Comparison of ENCODE assay signal across 9 cellular contexts in genomic region chr5:150272531-150272930, GRCh38. TPM values are rescaled to one million over a fixed set of nuclear protein-coding genes. Genes with fewer than 3 reads are reported as not detected.
DNase-seq lines count a peak whose midpoint lies in the region; ATAC-seq and TF ChIP-seq lines count a peak whose summit lies in the region.
"Had no signal": no experiment of that assay in that cellular context is flagged by ENCODE, and none has a peak within 500 bp of the region (broad histone marks: within the 10 kb centered on the region; RNA-seq: fewer than 3 reads in every experiment).

No MANE protein-coding gene starts in this region.

- H3K27me3 Mint-ChIP-seq in T-helper 2 cell treated with Interferon-gamma antibody and Interleukin-4, amounts not matched to agents 5 μg/mL and 100 μg/mL, for 36 hours (ENCODE audit: low read depth): peaks cover 2% of the 10 kb centered on the region
- H3K27me3 Mint-ChIP-seq: activated naive CD4-positive, alpha-beta T cell treated with anti-CD3 and anti-CD28 coated beads, Interleukin-2, amount 50 U/mL, for 24 hours had no signal

- no peaks in the 10 kb centered on the region for H3K36me3 ChIP-seq in right atrium auricular region
- H3K36me3 ChIP-seq in OCI-LY1 (ENCODE audit: insufficient read depth, low read length): no peaks in the 10 kb centered on the region
- H3K36me3 ChIP-seq in esophagus squamous epithelium: no peaks in the 10 kb centered on the region

- no peaks in the 10 kb centered on the region for H3K4me1 Mint-ChIP-seq in T-helper 2 cell treated with Interferon-gamma antibody and Interleukin-4, amounts not matched to agents 5 μg/mL and 100 μg/mL, for 36 hours (ENCODE audit: low read depth)
- H3K4me1 Mint-ChIP-seq: activated naive CD4-positive, alpha-beta T cell treated with anti-CD3 and anti-CD28 coated beads, Interleukin-2, amount 50 U/mL, for 24 hours had no signal

- TF ChIP-seq CTCF in right atrium auricular region (IDR thresholded peaks at IDR 0.05): no peak
- peak; percentile 28; the same call in 1 of the 2 replicates for TF ChIP-seq CTCF in OCI-LY1 (IDR thresholded peaks at IDR 0.05; ENCODE audit: low read length)
- TF ChIP-seq CTCF in esophagus squamous epithelium (IDR thresholded peaks at IDR 0.05): peak in 5 of 6 experiments; percentile 6 to 53 (median 20)

- H4K20me1 ChIP-seq in OCI-LY1 (ENCODE audit: insufficient read depth, low read length): no peaks in the 10 kb centered on the region

- H3K4me3 ChIP-seq in right atrium auricular region (no peak overlapping the region), OCI-LY1 (ENCODE audit: low read depth, low read length, poor library complexity, severe bottlenecking) (no peak overlapping the region), esophagus squamous epithelium (no peak overlapping the region)

- no peak overlapping the region for H3K4me3 Mint-ChIP-seq in T-helper 2 cell treated with Interferon-gamma antibody and Interleukin-4, amounts not matched to agents 5 μg/mL and 100 μg/mL, for 36 hours
- H3K4me3 Mint-ChIP-seq: activated naive CD4-positive, alpha-beta T cell treated with anti-CD3 and anti-CD28 coated beads, Interleukin-2, amount 50 U/mL, for 24 hours had no signal

- H3K9me2 ChIP-seq in OCI-LY1 (ENCODE audit: low read depth, low read length): no peaks in the 10 kb centered on the region

- H3K27ac ChIP-seq in right atrium auricular region (no peak overlapping the region), OCI-LY1 (ENCODE audit: low read depth, low read length, poor library complexity, severe bottlenecking) (no peak overlapping the region), esophagus squamous epithelium (no peak overlapping the region)

- H3K36me3 Mint-ChIP-seq in T-helper 2 cell treated with Interferon-gamma antibody and Interleukin-4, amounts not matched to agents 5 μg/mL and 100 μg/mL, for 36 hours (ENCODE audit: low read depth): no peaks in the 10 kb centered on the region
- H3K36me3 Mint-ChIP-seq: activated naive CD4-positive, alpha-beta T cell treated with anti-CD3 and anti-CD28 coated beads, Interleukin-2, amount 50 U/mL, for 24 hours had no signal

- no peak overlapping the region for H3K4me2 ChIP-seq in OCI-LY1 (ENCODE audit: low read length)

- no peaks in the 10 kb centered on the region for H3K27me3 ChIP-seq in right atrium auricular region
- H3K27me3 ChIP-seq in OCI-LY1 (ENCODE audit: insufficient read depth, low read length): no peaks in the 10 kb centered on the region; the same call in 1 of the 2 replicates
- H3K27me3 ChIP-seq in esophagus squamous epithelium: no peaks in the 10 kb centered on the region

- intact Hi-C loops in Right ventricle myocardium superior (cut with DNase I): no loop called here
- intact Hi-C loops in esophagus squamous epithelium (cut with DNase I): loop anchor here (10.0 kb wide), 2 partner anchors 82 to 162 kb away; partner anchors contain the start of gene TCOF1

- DNase-seq in Right ventricle myocardium superior (no peak), right atrium auricular region (ENCODE audit: low spot score) (no peak), esophagus squamous epithelium (lab: John Stamatoyannopoulos, UW) (no peak), renal cortical epithelial cell (ENCODE audit: low read depth) (peak; percentile 37), NCI-H510A treated with DMSO at 0.1 percent for 48 hours (lab: John Stamatoyannopoulos, UW) (no peak), cortex of kidney (lab: John Stamatoyannopoulos, UW) (no peak)
- DNase-seq in T-helper 2 cell treated with Interferon-gamma antibody and Interleukin-4, amounts not matched to agents 5 μg/mL and 100 μg/mL, for 36 hours (ENCODE audit: low spot score): no peak

- 26 to 53% methylated on average over 5 of the region's 5 CpGs for WGBS in esophagus squamous epithelium, 2 donors

- H3K9me3 ChIP-seq in right atrium auricular region (no peaks in the 10 kb centered on the region), OCI-LY1 (ENCODE audit: low read length) (no peaks in the 10 kb centered on the region), esophagus squamous epithelium (no peaks in the 10 kb centered on the region)

- H3K4me1 ChIP-seq in right atrium auricular region (no peaks in the 10 kb centered on the region), OCI-LY1 (ENCODE audit: insufficient read depth, low read length, severe bottlenecking) (no peaks in the 10 kb centered on the region), esophagus squamous epithelium (peaks cover 0 to 8% (median 0%) of the 10 kb centered on the region in 3 donors)

- no peak for TF ChIP-seq POLR2A in esophagus squamous epithelium (IDR thresholded peaks at IDR 0.05)

- H3K27ac Mint-ChIP-seq in T-helper 2 cell treated with Interferon-gamma antibody and Interleukin-4, amounts not matched to agents 5 μg/mL and 100 μg/mL, for 36 hours: no peak overlapping the region
- H3K27ac Mint-ChIP-seq: activated naive CD4-positive, alpha-beta T cell treated with anti-CD3 and anti-CD28 coated beads, Interleukin-2, amount 50 U/mL, for 24 hours had no signal

- no peak overlapping the region for H3K9ac ChIP-seq in OCI-LY1 (ENCODE audit: low read length)

- H3F3A ChIP-seq in OCI-LY1 (ENCODE audit: insufficient read depth, low read length): no peaks in the 10 kb centered on the region

- H3K79me2 ChIP-seq in OCI-LY1 (ENCODE audit: insufficient read depth, low read length): no peaks in the 10 kb centered on the region

- peak; percentile 57 for ATAC-seq in Right ventricle myocardium superior (ENCODE audit: poor library complexity)

- H2AFZ ChIP-seq in OCI-LY1 (ENCODE audit: low read length): no peak overlapping the region

- no peaks in the 10 kb centered on the region for H3K9me3 Mint-ChIP-seq in T-helper 2 cell treated with Interferon-gamma antibody and Interleukin-4, amounts not matched to agents 5 μg/mL and 100 μg/mL, for 36 hours
- H3K9me3 Mint-ChIP-seq: activated naive CD4-positive, alpha-beta T cell treated with anti-CD3 and anti-CD28 coated beads, Interleukin-2, amount 50 U/mL, for 24 hours had no signal

RNA-seq across cellular contexts. Expression of gene CAMK2A, which starts 17.0 kb away (rescaled TPM):
- total RNA-seq in Right ventricle myocardium superior (17.1 TPM), right atrium auricular region (10 to 100 TPM in 1 of 2 donors, 1 to 10 TPM in 1; 4.9 to 18.2 TPM), esophagus squamous epithelium (under 1 TPM in 1 of 4 donors, not detected in 3; 0.04 TPM), renal cortical epithelial cell (0.15 TPM in 1 of 2 replicates, not detected in the other)

RNA-seq across cellular contexts. Expression of gene ARSI, which starts 30.2 kb away (rescaled TPM):
- total RNA-seq in Right ventricle myocardium superior (0.38 TPM), right atrium auricular region (under 1 TPM; 0.30 to 0.83 TPM), esophagus squamous epithelium (1 to 10 TPM; 2.1 to 7.2 (median 5.1) TPM), renal cortical epithelial cell (7.3 and 11.7 TPM in 2 replicates)

Comparison
In these comparisons a context has a peak if more than half of its experiments do, and no peak if none do; other contexts are left out.
1. CTCF ChIP-seq: peak in OCI-LY1 (single experiment) and esophagus squamous epithelium (5 of 6); none in right atrium auricular region (0 of 2).